ENCODE assay signal across 15 cellular contexts in genomic region chr9:37456808-37457207, GRCh38.
"Had no signal": no experiment of that assay in that cellular context is flagged by ENCODE, and none has a peak within 500 bp of the region (broad histone marks: within the 10 kb centered on the region; RNA-seq: fewer than 3 reads in every experiment).

No MANE protein-coding gene starts in this region.

- H3K36me3 Mint-ChIP-seq: natural killer cell had no signal

- H3K27ac Mint-ChIP-seq: activated CD4-positive, alpha-beta T cell treated with anti-CD3 and anti-CD28 coated beads, Interleukin-2, amount 10 ng/mL, durations not matched to agents 7 days and 5 days; activated CD8-positive, alpha-beta T cell treated with anti-CD3 and anti-CD28 coated beads, Interleukin-2, amount 10 ng/mL, durations not matched to agents 7 days and 5 days; activated naive CD4-positive, alpha-beta T cell treated with anti-CD3 and anti-CD28 coated beads for 36 hours; memory B cell; natural killer cell had no signal

- DNase-seq: activated CD4-positive, alpha-beta T cell treated with anti-CD3 and anti-CD28 coated beads, Interleukin-2, amount 10 ng/mL, durations not matched to agents 7 days and 5 days; activated CD8-positive, alpha-beta T cell treated with anti-CD3 and anti-CD28 coated beads, Interleukin-2, amount 10 ng/mL, durations not matched to agents 7 days and 5 days; activated naive CD4-positive, alpha-beta T cell treated with anti-CD3 and anti-CD28 coated beads for 36 hours; activated T-cell treated with anti-CD3 and anti-CD28 coated beads, Interleukin-2, amount 50 U/mL, for 24 hours; colonic mucosa; heart right ventricle; left ventricle myocardium superior; natural killer cell; pancreas; stimulated activated CD8-positive, alpha-beta memory T cell treated with anti-CD3 and anti-CD28 coated beads, Interleukin-4, amount 100 ng/mL, for 48 hours; stimulated activated naive CD8-positive, alpha-beta T cell treated with anti-CD3 and anti-CD28 coated beads, Interleukin-15, Interleukin-2, amounts not matched to agents 100 U/mL and 50 U/mL, for 24 hours; substantia nigra; T-helper 9 cell had no signal

- ATAC-seq: activated CD8-positive, alpha-beta T cell treated with anti-CD3 and anti-CD28 coated beads, Interleukin-2, amount 10 ng/mL, durations not matched to agents 7 days and 5 days; heart right ventricle; left ventricle myocardium superior; natural killer cell; pancreas; stimulated activated naive CD8-positive, alpha-beta T cell treated with anti-CD3 and anti-CD28 coated beads, Interleukin-15, Interleukin-2, amounts not matched to agents 100 U/mL and 50 U/mL, for 24 hours had no signal

- H3K4me3 Mint-ChIP-seq: activated CD4-positive, alpha-beta T cell treated with anti-CD3 and anti-CD28 coated beads, Interleukin-2, amount 10 ng/mL, durations not matched to agents 7 days and 5 days; activated CD8-positive, alpha-beta T cell treated with anti-CD3 and anti-CD28 coated beads, Interleukin-2, amount 10 ng/mL, durations not matched to agents 7 days and 5 days; activated naive CD4-positive, alpha-beta T cell treated with anti-CD3 and anti-CD28 coated beads for 36 hours; activated T-cell treated with anti-CD3 and anti-CD28 coated beads, Interleukin-2, amount 50 U/mL, for 24 hours; central memory CD8-positive, alpha-beta T cell; memory B cell; natural killer cell had no signal

- H3K27me3 Mint-ChIP-seq: activated CD4-positive, alpha-beta T cell treated with anti-CD3 and anti-CD28 coated beads, Interleukin-2, amount 10 ng/mL, durations not matched to agents 7 days and 5 days; activated T-cell treated with anti-CD3 and anti-CD28 coated beads, Interleukin-2, amount 50 U/mL, for 24 hours; central memory CD8-positive, alpha-beta T cell; memory B cell had no signal

- H3K9me3 Mint-ChIP-seq: activated CD4-positive, alpha-beta T cell treated with anti-CD3 and anti-CD28 coated beads, Interleukin-2, amount 10 ng/mL, durations not matched to agents 7 days and 5 days; activated naive CD4-positive, alpha-beta T cell treated with anti-CD3 and anti-CD28 coated beads for 36 hours; activated T-cell treated with anti-CD3 and anti-CD28 coated beads, Interleukin-2, amount 50 U/mL, for 24 hours; central memory CD8-positive, alpha-beta T cell; memory B cell; natural killer cell had no signal
